ENCODE assay signal across 8 cellular contexts in genomic region chr10:70106958-70107791, GRCh38. TPM values are rescaled to one million over a fixed set of nuclear protein-coding genes. Genes with fewer than 3 reads are reported as not detected.
DNase-seq lines count a peak whose midpoint lies in the region; ATAC-seq, FAIRE-seq and TF ChIP-seq lines count a peak whose summit lies in the region.
"Had no signal": no experiment of that assay in that cellular context is flagged by ENCODE, and none has a peak within 500 bp of the region (broad histone marks: within the 10 kb centered on the region; RNA-seq: fewer than 3 reads in every experiment).

No MANE protein-coding gene starts in this region.

- DNase-seq in GM12891 (ENCODE audit: insufficient read length, low spot score) = no peak
- DNase-seq in adrenal gland = no peak
- DNase-seq in osteoblast (ENCODE audit: insufficient read length, low spot score, missing footprints) = no peak
- no peak for DNase-seq in NCI-H2107 (lab: John Stamatoyannopoulos, UW)
- DNase-seq in NCI-H526 treated with DMSO at 0.1 percent for 48 hours (lab: John Stamatoyannopoulos, UW) = no peak
- no peak for DNase-seq in occipital lobe (lab: John Stamatoyannopoulos, UW)

- TF ChIP-seq CTCF in adrenal gland (IDR thresholded peaks at IDR 0.05) = peak in 4 of 6 experiments; percentile 18 to 29 (median 26)
- peak; percentile 48 for TF ChIP-seq CTCF in osteoblast (IDR thresholded peaks at IDR 0.05; ENCODE audit: extremely low read depth, low read depth, low read length)

- no peak overlapping the region for H2AFZ ChIP-seq in osteoblast (ENCODE audit: low read length)

- TF ChIP-seq POLR2A in GM12891 (IDR thresholded peaks at IDR 0.05; ENCODE audit: low read depth, low read length) (no peak), adrenal gland (IDR thresholded peaks at IDR 0.05) (no peak)

- H3K4me3 ChIP-seq in adrenal gland (no peak overlapping the region), osteoblast (ENCODE audit: insufficient read depth, low read length) (no peak overlapping the region)

- H4K20me1 ChIP-seq in osteoblast (ENCODE audit: insufficient read depth, low read length) = no peaks in the 10 kb centered on the region

- peaks cover 0 to 6% of the 10 kb centered on the region in 2 donors for H3K36me3 ChIP-seq in adrenal gland (replicated peaks in 1 of 2)
- H3K36me3 ChIP-seq in osteoblast (ENCODE audit: insufficient read depth, low read length) = peaks cover 4% of the 10 kb centered on the region

- H3K27ac ChIP-seq in adrenal gland = no peak overlapping the region
- H3K27ac ChIP-seq in osteoblast (ENCODE audit: low read depth, low read length) = no peak overlapping the region

- H3K9me3 ChIP-seq in adrenal gland (replicated peaks in 1 of 3) (no peaks in the 10 kb centered on the region), osteoblast (ENCODE audit: low read depth, low read length) (no peaks in the 10 kb centered on the region)

- no peaks in the 10 kb centered on the region for H3K79me2 ChIP-seq in osteoblast (ENCODE audit: insufficient read depth, low read length)

- H3K4me1 ChIP-seq in adrenal gland (replicated peaks in 1 of 2) (no peaks in the 10 kb centered on the region), osteoblast (ENCODE audit: insufficient read depth, low read length) (no peaks in the 10 kb centered on the region)

- H3K27me3 ChIP-seq in adrenal gland (no peaks in the 10 kb centered on the region), osteoblast (ENCODE audit: insufficient read depth, low read length) (no peaks in the 10 kb centered on the region)

- peak; percentile 69 for FAIRE-seq in GM12891 (lab: Jason Lieb, UNC)
- FAIRE-seq: TTC549 had no signal

- 70 to 80% (median 74%) methylated on average over 12 to 22 of the region's 22 CpGs for WGBS in adrenal gland, 4 donors

- intact Hi-C loops in adrenal gland (cut with DNase I) = no loop called here

- H3K4me2 ChIP-seq in osteoblast (ENCODE audit: insufficient read depth, low read length) = no peak overlapping the region

- ATAC-seq in HG02852 (IDR thresholded peaks at IDR 0.05; ENCODE audit: unreplicated experiment) = peak; percentile 72

TF ChIP-seq in GM12891, 5 proteins besides CTCF, POLR2A, EP300 and RAD21:
- TF ChIP-seq SPI1 (IDR thresholded peaks at IDR 0.05; ENCODE audit: low read depth, low read length) = peak; percentile 49; the same call in 1 of the 2 replicates
- no peak for TF ChIP-seq PAX5 (IDR thresholded peaks at IDR 0.05; ENCODE audit: insufficient read depth, low read length, severe bottlenecking)

RNA-seq across cellular contexts. Expression of gene AIFM2, which starts 25.4 kb away (rescaled TPM):
- polyA plus RNA-seq in GM12891 (2012; ENCODE audit: low read depth, missing spikeins) = 10.8 TPM
- 10 to 100 TPM in 5 of 8 donors, 1 to 10 TPM in 3; 7.4 to 28.6 (median 11.2) TPM for total RNA-seq in adrenal gland
- polyA plus RNA-seq in adrenal gland = 10 to 100 TPM in 2 of 3 donors, 1 to 10 TPM in 1; 8.9 to 31.2 (median 16.5) TPM
- total RNA-seq in osteoblast = 14.4 and 14.8 TPM in 2 replicates
- 5.5 TPM for total RNA-seq in occipital lobe

RNA-seq across cellular contexts. Expression of gene TYSND1, which starts 39.3 kb away (rescaled TPM):
- polyA plus RNA-seq in GM12891 (2012; ENCODE audit: low read depth, missing spikeins) = 8.0 TPM
- total RNA-seq in adrenal gland (10 to 100 TPM in 7 of 8 donors, 1 to 10 TPM in 1; 4.1 to 33.1 (median 18.0) TPM), osteoblast (13.0 and 15.6 TPM in 2 replicates), occipital lobe (7.3 TPM)
- 10 to 100 TPM in 2 of 3 donors, 1 to 10 TPM in 1; 4.9 to 19.5 (median 19.3) TPM for polyA plus RNA-seq in adrenal gland

RNA-seq across cellular contexts. Expression of gene MACROH2A2, which starts 54.5 kb away (rescaled TPM):
- 0.47 TPM for polyA plus RNA-seq in GM12891 (2012; ENCODE audit: low read depth, missing spikeins)
- total RNA-seq in adrenal gland (1 to 10 TPM; 1.8 to 4.8 (median 2.7) TPM), osteoblast (11.5 and 13.8 TPM in 2 replicates), occipital lobe (23.6 TPM)
- polyA plus RNA-seq in adrenal gland = 1 to 10 TPM; 3.4 to 5.1 (median 3.4) TPM
